ENCODE assay signal across 1 cellular context in genomic region chr9:97394881-97395280, GRCh38.
TF ChIP-seq lines count a peak whose summit lies in the region.

No MANE protein-coding gene starts in this region.

TF ChIP-seq in HepG2, 621 proteins besides CTCF, POLR2A, EP300 and RAD21 (continued from another document and continues in another):
- no peak for TF ChIP-seq SPEN (CRISPR knock-in tag; IDR thresholded peaks at IDR 0.05; ENCODE audit: low read depth)
- no peak for TF ChIP-seq ZNF770 (CRISPR knock-in tag; IDR thresholded peaks at IDR 0.05)
- TF ChIP-seq RARG (CRISPR knock-in tag; IDR thresholded peaks at IDR 0.05; ENCODE audit: low read depth) = no peak
- TF ChIP-seq ZNF605 (CRISPR knock-in tag; IDR thresholded peaks at IDR 0.05) = peak; percentile 55; the same call in 1 of the 2 replicates
- TF ChIP-seq BCL3 (CRISPR knock-in tag; IDR thresholded peaks at IDR 0.05) = no peak
- no peak for TF ChIP-seq ZSCAN22 (CRISPR knock-in tag; IDR thresholded peaks at IDR 0.05)
- no peak for TF ChIP-seq ZHX2 (IDR thresholded peaks at IDR 0.05; ENCODE audit: low read depth)
- no peak for TF ChIP-seq ZHX2 (CRISPR knock-in tag; IDR thresholded peaks at IDR 0.05; ENCODE audit: borderline replicate concordance)
- no peak for TF ChIP-seq FLYWCH1 (CRISPR knock-in tag; IDR thresholded peaks at IDR 0.05)
- TF ChIP-seq RBM22 (optimal IDR thresholded peaks at IDR 0.05; ENCODE audit: low read length) = no peak
- TF ChIP-seq ZNF142 (CRISPR knock-in tag; IDR thresholded peaks at IDR 0.05) = no peak
- TF ChIP-seq ZNF574 (CRISPR knock-in tag; IDR thresholded peaks at IDR 0.05) = peak; percentile 20; the same call in 1 of the 2 replicates
- TF ChIP-seq ZNF263 (CRISPR knock-in tag; IDR thresholded peaks at IDR 0.05) = no peak
- TF ChIP-seq FOXO4 (CRISPR knock-in tag; conservative IDR thresholded peaks at IDR 0.05) = no peak
- TF ChIP-seq NCOR1 (IDR thresholded peaks at IDR 0.05; ENCODE audit: borderline replicate concordance, low read length) = peak; percentile 63; the same call in 1 of the 2 replicates
- no peak for TF ChIP-seq RFX3 (CRISPR knock-in tag; IDR thresholded peaks at IDR 0.05)
- no peak for TF ChIP-seq ZNF367 (CRISPR knock-in tag; IDR thresholded peaks at IDR 0.05; ENCODE audit: borderline replicate concordance)
- TF ChIP-seq ZNF234 (CRISPR knock-in tag; conservative IDR thresholded peaks at IDR 0.05) = no peak
- peak; percentile 83 for TF ChIP-seq BCL6 (CRISPR knock-in tag; IDR thresholded peaks at IDR 0.05)
- TF ChIP-seq CHD2 (IDR thresholded peaks at IDR 0.05; ENCODE audit: low read depth, low read length) = no peak
- TF ChIP-seq ZNF543 (CRISPR knock-in tag; IDR thresholded peaks at IDR 0.05) = no peak
- no peak for TF ChIP-seq ZNF788 (CRISPR knock-in tag; IDR thresholded peaks at IDR 0.05; ENCODE audit: borderline replicate concordance)
- TF ChIP-seq ZBTB8A (CRISPR knock-in tag; IDR thresholded peaks at IDR 0.05; ENCODE audit: borderline replicate concordance, low read depth) = no peak
- TF ChIP-seq SMAD1 (CRISPR knock-in tag; IDR thresholded peaks at IDR 0.05; ENCODE audit: borderline replicate concordance, low read depth) = no peak
- no peak for TF ChIP-seq ZNF782 (CRISPR knock-in tag; IDR thresholded peaks at IDR 0.05; ENCODE audit: borderline replicate concordance)
- TF ChIP-seq TMF1 (CRISPR knock-in tag; IDR thresholded peaks at IDR 0.05; ENCODE audit: low read depth) = no peak
- TF ChIP-seq HES4 (CRISPR knock-in tag; IDR thresholded peaks at IDR 0.05; ENCODE audit: borderline replicate concordance) = no peak
- no peak for TF ChIP-seq KLF6 (CRISPR knock-in tag; IDR thresholded peaks at IDR 0.05)
- no peak for TF ChIP-seq MXI1 (IDR thresholded peaks at IDR 0.05; ENCODE audit: borderline replicate concordance, low read depth, low read length)
- TF ChIP-seq ZBTB2 (CRISPR knock-in tag; IDR thresholded peaks at IDR 0.05; ENCODE audit: low read depth) = no peak
- TF ChIP-seq FOXC1 (CRISPR knock-in tag; IDR thresholded peaks at IDR 0.05; ENCODE audit: borderline replicate concordance) = no peak
- no peak for TF ChIP-seq ZNF260 (CRISPR knock-in tag; IDR thresholded peaks at IDR 0.05; ENCODE audit: borderline replicate concordance, low read depth)
- no peak for TF ChIP-seq KLF11 (CRISPR knock-in tag; IDR thresholded peaks at IDR 0.05)
- no peak for TF ChIP-seq ZBTB14 (CRISPR knock-in tag; IDR thresholded peaks at IDR 0.05)
- TF ChIP-seq ZNF780A (CRISPR knock-in tag; IDR thresholded peaks at IDR 0.05) = no peak
- no peak for TF ChIP-seq GTF2F1 (IDR thresholded peaks at IDR 0.05; ENCODE audit: low read length)
- TF ChIP-seq ZBTB3 (CRISPR knock-in tag; IDR thresholded peaks at IDR 0.05; ENCODE audit: borderline replicate concordance, low read depth) = no peak
- no peak for TF ChIP-seq GATA4 (IDR thresholded peaks at IDR 0.05; ENCODE audit: borderline replicate concordance, low read depth)
- TF ChIP-seq GZF1 (CRISPR knock-in tag; IDR thresholded peaks at IDR 0.05) = no peak
- TF ChIP-seq AGO1 (IDR thresholded peaks at IDR 0.05; ENCODE audit: low read depth, low read length, poor library complexity, severe bottlenecking) = no peak
- no peak for TF ChIP-seq DR1 (CRISPR knock-in tag; IDR thresholded peaks at IDR 0.05)
- TF ChIP-seq ZMYM3 (CRISPR knock-in tag; IDR thresholded peaks at IDR 0.05) = no peak
